In genomic region chr10:63267414-63268138, GRCh38 we compare ENCODE assay signal across 8 cellular contexts.
A peak's percentile ranks its signal among the peaks of the same experiment; 100 is the strongest.
DNase-seq lines count a peak whose midpoint lies in the region; ATAC-seq, FAIRE-seq and TF ChIP-seq lines count a peak whose summit lies in the region.

No MANE protein-coding gene starts in this region.

- no peak for TF ChIP-seq CTCF in esophagus muscularis mucosa (IDR thresholded peaks at IDR 0.05)

- H3K4me3 Mint-ChIP-seq in naive B cell, result peak overlapping the region; percentile 92 to 100 (median 98)

- ATAC-seq in naive B cell (ENCODE audit: low read depth in 2 of 2), result peak in 1 of 2 donors; percentile 11
- ATAC-seq in GM19452 (IDR thresholded peaks at IDR 0.05; ENCODE audit: unreplicated experiment), result no peak

- H3K27ac ChIP-seq in HUES6 (ENCODE audit: low read depth, low read length) (peak overlapping the region; percentile 98), esophagus muscularis mucosa (replicated peaks in 1 of 4) (peak overlapping the region; percentile 81 to 88 (median 86))

- no peaks in the 10 kb centered on the region for H3K9me3 Mint-ChIP-seq in naive B cell

- H3K27me3 ChIP-seq in HUES6 (ENCODE audit: control insufficient read depth, insufficient read depth, low read length), result no peaks in the 10 kb centered on the region
- no peaks in the 10 kb centered on the region for H3K27me3 ChIP-seq in esophagus muscularis mucosa

- H3K36me3 ChIP-seq in HUES6 (ENCODE audit: control insufficient read depth, insufficient read depth, low read length), result 0 out of 2 replicates have a peak, but pooled peaks cover under 1% of the 10 kb centered on the region
- H3K36me3 ChIP-seq in esophagus muscularis mucosa, result no peaks in the 10 kb centered on the region

- H3K27me3 Mint-ChIP-seq in naive B cell, result no peaks in the 10 kb centered on the region

- no peak for TF ChIP-seq POLR2A in esophagus muscularis mucosa (IDR thresholded peaks at IDR 0.05; ENCODE audit: low read depth)

- H3K4me1 ChIP-seq in HUES6 (ENCODE audit: control insufficient read depth, insufficient read depth, low read length) (no peaks in the 10 kb centered on the region; the same call in 1 of the 2 replicates), esophagus muscularis mucosa (peaks cover 21 to 40% (median 28%) of the 10 kb centered on the region in 4 donors)

- H3K4me3 ChIP-seq in HUES6 (ENCODE audit: low read depth, low read length) (peak overlapping the region; percentile 70), esophagus muscularis mucosa (peak overlapping the region; percentile 46 to 61 (median 58))

- TF ChIP-seq EP300 in esophagus muscularis mucosa (IDR thresholded peaks at IDR 0.05), result no peak

- peak overlapping the region; percentile 86 for H3K9ac ChIP-seq in HUES6 (ENCODE audit: low read length)

- WGBS in esophagus muscularis mucosa, result 2% methylated on average over 6 of the region's 6 CpGs

- no peaks in the 10 kb centered on the region for H3K9me3 ChIP-seq in HUES6 (ENCODE audit: control insufficient read depth, insufficient read depth, low read depth, low read length)
- H3K9me3 ChIP-seq in esophagus muscularis mucosa, result no peaks in the 10 kb centered on the region

- intact Hi-C loops in esophagus muscularis mucosa (cut with DNase I), result loop anchor here (2.0 to 5.0 kb wide), 2 partner anchors 255 to 361 kb away; partner anchors contain the start of gene REEP3

- peaks cover 0 to 5% of the 10 kb centered on the region in 2 donors for H3K36me3 Mint-ChIP-seq in naive B cell

- FAIRE-seq in TTC549 (lab: Jason Lieb, UNC), result peak; percentile 74

- H3K4me1 Mint-ChIP-seq in naive B cell, result peaks cover 7 to 34% (median 9%) of the 10 kb centered on the region in 3 donors

- peak overlapping the region; percentile 97 to 100 (median 99) for H3K27ac Mint-ChIP-seq in naive B cell

- DNase-seq in NCI-H2171 treated with DMSO at 0.1 percent for 48 hours (lab: John Stamatoyannopoulos, UW), result peak; percentile 31
- DNase-seq in NCI-H2171 (lab: John Stamatoyannopoulos, UW), result no peak
- no peak for DNase-seq in esophagus muscularis mucosa (ENCODE audit: extremely low spot score)
- DNase-seq in naive B cell, result peak; percentile 26
- no peak for DNase-seq in 8988T

Comparison
In these comparisons a context has a peak if more than half of its experiments do, and no peak if none do; other contexts are left out.
1. DNase-seq: peak in NCI-H2171 treated with DMSO at 0.1 percent for 48 hours (single experiment) and naive B cell (single experiment); none in NCI-H2171 (single experiment), esophagus muscularis mucosa (single experiment) and 8988T (single experiment).